19 cellular contexts compared by ENCODE assay signal in the genomic region with DNA sequence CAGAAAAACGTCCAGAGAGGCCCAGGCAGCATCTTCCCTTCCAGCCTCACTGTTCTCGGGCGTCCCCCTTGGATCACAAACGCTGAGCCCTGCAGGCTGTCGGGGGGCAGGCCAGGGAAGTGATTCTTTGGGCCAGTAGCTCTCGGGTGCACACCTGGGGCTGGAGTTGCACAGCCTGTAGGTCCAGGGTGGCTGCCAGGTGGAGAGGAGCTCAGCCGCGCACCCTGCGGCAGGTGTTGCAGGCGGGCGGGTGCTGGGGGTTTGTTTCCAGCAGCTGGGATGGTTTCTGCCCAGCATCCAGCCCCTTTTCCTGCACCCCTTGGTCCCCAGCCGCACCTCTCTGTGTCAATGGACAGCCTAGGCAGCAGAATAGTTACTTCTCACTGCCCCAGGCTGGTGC. TPM values are rescaled to one million over a fixed set of nuclear protein-coding genes. Genes with fewer than 3 reads are reported as not detected.
DNase-seq lines count a peak whose midpoint lies in the region; ATAC-seq and TF ChIP-seq lines count a peak whose summit lies in the region.
"Had no signal": no experiment of that assay in that cellular context is flagged by ENCODE, and none has a peak within 500 bp of the region (broad histone marks: within the 10 kb centered on the region; RNA-seq: fewer than 3 reads in every experiment).

No MANE protein-coding gene starts in this region.

- H3K79me2 ChIP-seq in neural progenitor cell (ENCODE audit: low read depth), result no peaks in the 10 kb centered on the region

- no peak overlapping the region for H3K9ac ChIP-seq in neural progenitor cell
- H3K9ac ChIP-seq: BLaER1 had no signal

- peak; percentile 27 for DNase-seq in NCI-H2171 treated with DMSO at 0.1 percent for 48 hours (lab: John Stamatoyannopoulos, UW)
- DNase-seq in NCI-H2171 (lab: John Stamatoyannopoulos, UW), result no peak
- no peak for DNase-seq in neural progenitor cell (ENCODE audit: low spot score)
- no peak for DNase-seq in NCI-H446 treated with DMSO at 0.1 percent for 48 hours (lab: John Stamatoyannopoulos, UW)
- no peak for DNase-seq in activated naive CD8-positive, alpha-beta T cell treated with anti-CD3 and anti-CD28 coated beads for 36 hours
- DNase-seq: 8988T; CD4-positive, alpha-beta memory T cell; DMS153; DND-41; EL; GOT3; H9 had no signal

- no peak for TF ChIP-seq CTCF in brain (conservative IDR thresholded peaks at IDR 0.05)
- TF ChIP-seq CTCF in neural progenitor cell (IDR thresholded peaks at IDR 0.05), result no peak

- H3K36me3 ChIP-seq in neural progenitor cell, result no peaks in the 10 kb centered on the region
- H3K36me3 ChIP-seq: BLaER1 had no signal

- no peak overlapping the region for H3K27ac ChIP-seq in neural progenitor cell
- H3K27ac ChIP-seq: BLaER1 had no signal

- H4K20me1 ChIP-seq in neural progenitor cell (ENCODE audit: low read depth), result no peaks in the 10 kb centered on the region

- H3K27ac Mint-ChIP-seq in brain (peak overlapping the region in 4 of 5 experiments; percentile 11 to 57 (median 40)), neural progenitor cell (no peak overlapping the region)
- H3K27ac Mint-ChIP-seq in activated naive CD8-positive, alpha-beta T cell treated with anti-CD3 and anti-CD28 coated beads for 36 hours, result no peak overlapping the region
- H3K27ac Mint-ChIP-seq: CD14-positive monocyte; CD4-positive, alpha-beta memory T cell; H9; IgD-negative memory B cell had no signal

- no peak overlapping the region for H2AFZ ChIP-seq in neural progenitor cell (replicated peaks)

- H3K4me3 Mint-ChIP-seq in brain (no peak overlapping the region), neural progenitor cell (no peak overlapping the region)
- H3K4me3 Mint-ChIP-seq in activated naive CD8-positive, alpha-beta T cell treated with anti-CD3 and anti-CD28 coated beads for 36 hours, result no peak overlapping the region
- H3K4me3 Mint-ChIP-seq: CD14-positive monocyte; CD4-positive, alpha-beta memory T cell; H9; IgD-negative memory B cell had no signal

- peaks cover 13% of the 10 kb centered on the region for H3K4me1 ChIP-seq in neural progenitor cell

- H3K9me3 Mint-ChIP-seq in brain, result peaks cover 0 to 3% (median 0%) of the 10 kb centered on the region in 5 experiments
- H3K9me3 Mint-ChIP-seq in neural progenitor cell, result no peaks in the 10 kb centered on the region
- no peaks in the 10 kb centered on the region for H3K9me3 Mint-ChIP-seq in activated naive CD8-positive, alpha-beta T cell treated with anti-CD3 and anti-CD28 coated beads for 36 hours
- H3K9me3 Mint-ChIP-seq: CD4-positive, alpha-beta memory T cell; H9; IgD-negative memory B cell had no signal

- H3F3A ChIP-seq in neural progenitor cell (ENCODE audit: low read depth), result no peaks in the 10 kb centered on the region

- H3K36me3 Mint-ChIP-seq in brain, result no peaks in the 10 kb centered on the region
- no peaks in the 10 kb centered on the region for H3K36me3 Mint-ChIP-seq in neural progenitor cell
- H3K36me3 Mint-ChIP-seq in activated naive CD8-positive, alpha-beta T cell treated with anti-CD3 and anti-CD28 coated beads for 36 hours, result no peaks in the 10 kb centered on the region
- H3K36me3 Mint-ChIP-seq: CD14-positive monocyte; CD4-positive, alpha-beta memory T cell; IgD-negative memory B cell had no signal

- H3K27me3 Mint-ChIP-seq in brain (peaks cover 1% of the 10 kb centered on the region), neural progenitor cell (ENCODE audit: insufficient read depth, low read depth) (no peaks in the 10 kb centered on the region)
- H3K27me3 Mint-ChIP-seq in activated naive CD8-positive, alpha-beta T cell treated with anti-CD3 and anti-CD28 coated beads for 36 hours, result peaks cover 2% of the 10 kb centered on the region

- peak overlapping the region; percentile 38 for H3K4me2 ChIP-seq in neural progenitor cell
- H3K4me2 ChIP-seq: BLaER1 had no signal

- H3K27me3 ChIP-seq in neural progenitor cell, result no peaks in the 10 kb centered on the region

- no peak overlapping the region for H3K4me3 ChIP-seq in neural progenitor cell
- H3K4me3 ChIP-seq: BLaER1, GM12878 had no signal

- H3K9me3 ChIP-seq in neural progenitor cell (ENCODE audit: low read depth), result no peaks in the 10 kb centered on the region
- H3K9me3 ChIP-seq: BLaER1 had no signal

- no peak for ATAC-seq in GM21515 (IDR thresholded peaks at IDR 0.05; ENCODE audit: unreplicated experiment)
- ATAC-seq: GM12878, HepG2 had no signal

- H3K4me1 Mint-ChIP-seq in brain (peaks cover 48% of the 10 kb centered on the region), neural progenitor cell (peaks cover 31% of the 10 kb centered on the region)
- H3K4me1 Mint-ChIP-seq in activated naive CD8-positive, alpha-beta T cell treated with anti-CD3 and anti-CD28 coated beads for 36 hours, result no peaks in the 10 kb centered on the region
- H3K4me1 Mint-ChIP-seq: CD14-positive monocyte had no signal

RNA-seq across cellular contexts. Expression of a gene that starts 15.7 kb away (rescaled TPM):
- polyA plus RNA-seq in brain (ENCODE audit: insufficient read depth, low read depth, low replicate concordance), result 2.4 TPM
- 1.9 and 2.0 TPM in 2 replicates for total RNA-seq in neural progenitor cell (ENCODE audit: low replicate concordance)
- under 1 TPM; 0.06 to 0.12 TPM for total RNA-seq in activated naive CD8-positive, alpha-beta T cell treated with anti-CD3 and anti-CD28 coated beads for 36 hours
- total RNA-seq: CD4-positive, alpha-beta memory T cell had no signal
- polyA plus RNA-seq: CD14-positive monocyte; CD4-positive, alpha-beta memory T cell; GM12878; IgD-negative memory B cell had no signal

Comparison
In these comparisons a context has a peak if more than half of its experiments do, and no peak if none do; other contexts are left out.
1. H3K27ac Mint-ChIP-seq: peak in brain (4 of 5); none in neural progenitor cell (single experiment) and activated naive CD8-positive, alpha-beta T cell treated with anti-CD3 and anti-CD28 coated beads for 36 hours (single experiment).